In the genomic region with DNA sequence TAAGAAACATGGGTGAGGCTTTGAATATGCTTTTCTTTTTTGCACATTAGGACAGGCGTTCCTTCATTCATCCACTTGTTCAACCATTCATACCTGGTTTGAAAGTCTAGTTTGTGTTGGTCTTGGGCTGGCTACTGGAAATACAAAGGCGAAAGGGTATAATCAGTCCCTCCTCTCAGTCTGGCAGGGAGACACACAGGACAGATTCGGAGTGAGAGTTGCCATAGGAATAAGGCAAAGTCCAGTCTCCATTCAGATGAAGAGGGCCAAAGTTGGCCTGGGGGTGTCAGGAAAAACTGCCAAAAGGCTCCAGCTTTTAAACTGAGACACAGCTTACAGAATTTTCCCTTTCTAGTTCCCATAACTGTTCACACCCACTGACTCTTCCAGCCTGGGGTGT, we compare ENCODE assay signal across 17 cellular contexts.
A peak's percentile ranks its signal among the peaks of the same experiment; 100 is the strongest.
DNase-seq lines count a peak whose midpoint lies in the region; ATAC-seq, FAIRE-seq and TF ChIP-seq lines count a peak whose summit lies in the region.
"Had no signal": no experiment of that assay in that cellular context is flagged by ENCODE, and none has a peak within 500 bp of the region (broad histone marks: within the 10 kb centered on the region; RNA-seq: fewer than 3 reads in every experiment).

No MANE protein-coding gene starts in this region.

- no TSS peak for BruUV-seq in HepG2 (replicated peaks; lab: Mats Ljungman, UMichigan)

- H3K9ac ChIP-seq in liver (ENCODE audit: low read depth in 1 of 2, low read length in 2 of 2) (no peak overlapping the region), HepG2 (ENCODE audit: insufficient read depth, low read depth, low read length) (no peak overlapping the region), SK-N-SH (no peak overlapping the region)
- H3K9ac ChIP-seq: BLaER1 had no signal

- no peak for TF ChIP-seq POLR2A in HepG2 (IDR thresholded peaks at IDR 0.05; ENCODE audit: insufficient read depth in 1 of 2, low read depth in 2 of 2, low read length in 2 of 2)

- H3K9me3 ChIP-seq in liver (ENCODE audit: control insufficient read depth in 4 of 4, low read length in 3 of 4) (no peaks in the 10 kb centered on the region), HepG2 (ENCODE audit: low read length) (no peaks in the 10 kb centered on the region), SK-N-SH (no peaks in the 10 kb centered on the region)
- H3K9me3 ChIP-seq: BLaER1 had no signal

- ATAC-seq in HepG2 (no peak), left lobe of liver (peak; percentile 68), GM18858 (IDR thresholded peaks at IDR 0.05; ENCODE audit: unreplicated experiment) (no peak), GM18870 (IDR thresholded peaks at IDR 0.05; ENCODE audit: unreplicated experiment) (no peak), HG02678 (IDR thresholded peaks at IDR 0.05; ENCODE audit: unreplicated experiment) (no peak)
- ATAC-seq: GM12878 had no signal

- intact Hi-C loops in HepG2 (cut with micrococcal nuclease; ENCODE audit: unreplicated experiment) = no loop called here

- H2AFZ ChIP-seq in HepG2 (ENCODE audit: low read length) (no peak overlapping the region), SK-N-SH (ENCODE audit: low read depth) (no peak overlapping the region)

- DNase-seq in HepG2 (ENCODE audit: low spot score) (no peak), caudate nucleus (lab: John Stamatoyannopoulos, UW) (no peak), left lobe of liver (ENCODE audit: low spot score) (no peak), SK-N-SH (no peak)
- DNase-seq: CD4-positive, alpha-beta memory T cell; DMS153; DND-41; EL; GOT3; H9 had no signal

- TF ChIP-seq CTCF in liver (IDR thresholded peaks at IDR 0.05; ENCODE audit: low read depth, low read length, missing input control) (no peak), HepG2 (CRISPR knock-in tag; IDR thresholded peaks at IDR 0.05) (no peak), SK-N-SH (IDR thresholded peaks at IDR 0.05) (no peak)

- H3K36me3 ChIP-seq in liver (ENCODE audit: control insufficient read depth in 4 of 4, insufficient read depth in 3 of 4, low read depth in 1 of 4, low read length in 3 of 4) (no peaks in the 10 kb centered on the region), HepG2 (replicated peaks in 1 of 2; ENCODE audit: control insufficient read depth in 1 of 2, insufficient read depth in 2 of 2, low read length in 2 of 2) (no peaks in the 10 kb centered on the region), SK-N-SH (replicated peaks in 1 of 2; ENCODE audit: control insufficient read depth in 1 of 2, insufficient read depth in 2 of 2, low read length in 1 of 2) (no peaks in the 10 kb centered on the region)
- H3K36me3 ChIP-seq: BLaER1 had no signal

- H3K4me2 ChIP-seq in HepG2 (ENCODE audit: low read depth, low read length) = no peak overlapping the region
- H3K4me2 ChIP-seq in SK-N-SH = no peak overlapping the region
- H3K4me2 ChIP-seq: BLaER1 had no signal

- TF ChIP-seq EP300 in HepG2 (IDR thresholded peaks at IDR 0.05; ENCODE audit: low read depth in 2 of 2, low read length in 2 of 2) = no peak
- TF ChIP-seq EP300 in HepG2 (CRISPR knock-in tag; IDR thresholded peaks at IDR 0.05; ENCODE audit: borderline replicate concordance) = no peak
- no peak for TF ChIP-seq EP300 in SK-N-SH (IDR thresholded peaks at IDR 0.05; ENCODE audit: borderline replicate concordance in 1 of 2, low read depth in 1 of 2, low read length in 1 of 2)

- H3K4me3 ChIP-seq in liver (ENCODE audit: low read depth in 1 of 3, low read length in 3 of 3) = no peak overlapping the region
- H3K4me3 ChIP-seq in HepG2 (replicated peaks in 1 of 3; ENCODE audit: insufficient read depth in 1 of 3, low read depth in 2 of 3, low read length in 3 of 3) = no peak overlapping the region
- H3K4me3 ChIP-seq in SK-N-SH (ENCODE audit: low read depth in 2 of 2, low read length in 1 of 2) = no peak overlapping the region
- H3K4me3 ChIP-seq: BLaER1, GM12878 had no signal

- 53% methylated on average over 3 of the region's 3 CpGs for WGBS in liver
- WGBS in HepG2 (ENCODE audit: low lambda C conversion rate) = 75% methylated on average over 3 of the region's 3 CpGs
- 42% methylated on average over 3 of the region's 3 CpGs for WGBS in SK-N-SH (ENCODE audit: low lambda C conversion rate)

- no peaks in the 10 kb centered on the region for H3K9me2 ChIP-seq in SK-N-SH

- H3K79me2 ChIP-seq in HepG2 (ENCODE audit: insufficient read depth, low read length) (no peaks in the 10 kb centered on the region), SK-N-SH (ENCODE audit: insufficient read depth) (no peaks in the 10 kb centered on the region)

- H3K4me1 ChIP-seq in liver (ENCODE audit: control insufficient read depth in 4 of 4, insufficient read depth in 4 of 4, low read length in 3 of 4) (peaks cover 3 to 14% (median 6%) of the 10 kb centered on the region in 4 donors), HepG2 (ENCODE audit: insufficient read depth, low read length) (no peaks in the 10 kb centered on the region), SK-N-SH (ENCODE audit: control insufficient read depth in 1 of 2, insufficient read depth in 2 of 2, low read depth in 1 of 2, low read length in 1 of 2) (no peaks in the 10 kb centered on the region)

- FAIRE-seq in HepG2 (lab: Jason Lieb, UNC) = no peak
- FAIRE-seq: GM12878 had no signal

- CTCF ChIA-PET in HepG2 (lab: Yijun Ruan, JAX; ENCODE audit: low intra/inter-chr PET ratio, low total read pairs) = no interaction called here
- CTCF ChIA-PET in SK-N-SH (lab: Yijun Ruan, JAX) = no interaction called here

- H3K27ac ChIP-seq in liver (ENCODE audit: low read depth in 1 of 2, low read length in 2 of 2) (no peak overlapping the region), HepG2 (ENCODE audit: extremely low read length, insufficient read depth, low read length) (no peak overlapping the region), caudate nucleus (ENCODE audit: low read depth, low read length) (peak overlapping the region; percentile 28), SK-N-SH (ENCODE audit: low read depth in 2 of 2, low read length in 1 of 2) (no peak overlapping the region)
- H3K27ac ChIP-seq: 22Rv1, BLaER1 had no signal

- no peaks in the 10 kb centered on the region for H4K20me1 ChIP-seq in HepG2 (ENCODE audit: insufficient read depth, low read length)
- H4K20me1 ChIP-seq in SK-N-SH (ENCODE audit: insufficient read depth) = no peaks in the 10 kb centered on the region
- H4K20me1 ChIP-seq: BLaER1 had no signal

- H3F3A ChIP-seq in SK-N-SH (replicated peaks; ENCODE audit: insufficient read depth) = no peaks in the 10 kb centered on the region

- no peak for TF ChIP-seq RAD21 in liver (IDR thresholded peaks at IDR 0.05)
- no peak for TF ChIP-seq RAD21 in HepG2 (CRISPR knock-in tag; IDR thresholded peaks at IDR 0.05)
- TF ChIP-seq RAD21 in SK-N-SH (IDR thresholded peaks at IDR 0.05; ENCODE audit: low read length) = no peak

- in situ Hi-C loops in HepG2 (cut with HindIII; ENCODE audit: extremely low pct_ligation_motif_present, low pct_unique_long_range_greater_than_20kb) = no loop called here

- POLR2A ChIA-PET in HepG2 (lab: Yijun Ruan, JAX) (no interaction called here), SK-N-SH (lab: Yijun Ruan, JAX) (no interaction called here)

- H3K27me3 ChIP-seq in liver (ENCODE audit: control insufficient read depth in 4 of 4, insufficient read depth in 4 of 4, low read length in 3 of 4) (no peaks in the 10 kb centered on the region), HepG2 (ENCODE audit: control insufficient read depth in 1 of 2, insufficient read depth in 2 of 2, low read length in 2 of 2) (no peaks in the 10 kb centered on the region), SK-N-SH (ENCODE audit: insufficient read depth) (no peaks in the 10 kb centered on the region)
- H3K27me3 ChIP-seq: BLaER1 had no signal

TF ChIP-seq in liver, 16 proteins besides CTCF, POLR2A, EP300 and RAD21:
- peak; percentile 29 for TF ChIP-seq SP1 (IDR thresholded peaks at IDR 0.05)
- TF ChIP-seq JUND (IDR thresholded peaks at IDR 0.05) = no peak
- peak; percentile 46 to 69 for TF ChIP-seq HNF4A (conservative IDR thresholded peaks at IDR 0.05)

TF ChIP-seq in SK-N-SH, 30 proteins besides CTCF, POLR2A, EP300 and RAD21:
- TF ChIP-seq TAF1 (IDR thresholded peaks at IDR 0.05; ENCODE audit: borderline replicate concordance, low read depth, low read length) (no peak), RFX5 (IDR thresholded peaks at IDR 0.05; ENCODE audit: low read length) (no peak), RXRA (IDR thresholded peaks at IDR 0.05; ENCODE audit: borderline replicate concordance, low read depth) (no peak), TEAD4 (IDR thresholded peaks at IDR 0.05; ENCODE audit: borderline replicate concordance, insufficient read depth) (no peak), POLR2AphosphoS5 (IDR thresholded peaks at IDR 0.05; ENCODE audit: low read depth, low read length) (no peak), MXI1 (IDR thresholded peaks at IDR 0.05; ENCODE audit: low read depth, low read length) (no peak), GABPA (IDR thresholded peaks at IDR 0.05; ENCODE audit: low read depth) (no peak)
- TF ChIP-seq, protein P1, sequence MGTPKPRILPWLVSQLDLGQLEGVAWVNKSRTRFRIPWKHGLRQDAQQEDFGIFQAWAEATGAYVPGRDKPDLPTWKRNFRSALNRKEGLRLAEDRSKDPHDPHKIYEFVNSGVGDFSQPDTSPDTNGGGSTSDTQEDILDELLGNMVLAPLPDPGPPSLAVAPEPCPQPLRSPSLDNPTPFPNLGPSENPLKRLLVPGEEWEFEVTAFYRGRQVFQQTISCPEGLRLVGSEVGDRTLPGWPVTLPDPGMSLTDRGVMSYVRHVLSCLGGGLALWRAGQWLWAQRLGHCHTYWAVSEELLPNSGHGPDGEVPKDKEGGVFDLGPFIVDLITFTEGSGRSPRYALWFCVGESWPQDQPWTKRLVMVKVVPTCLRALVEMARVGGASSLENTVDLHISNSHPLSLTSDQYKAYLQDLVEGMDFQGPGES (IDR thresholded peaks at IDR 0.05; ENCODE audit: low read depth, low read length) = no peak
